Comparison of ENCODE assay signal across 21 cellular contexts in genomic region chr1:29466258-29466657, GRCh38.
"Had no signal": no experiment of that assay in that cellular context is flagged by ENCODE, and none has a peak within 500 bp of the region (broad histone marks: within the 10 kb centered on the region; RNA-seq: fewer than 3 reads in every experiment).

No MANE protein-coding gene starts in this region.

- H3K27me3 ChIP-seq: colonic mucosa had no signal

- H3K27ac ChIP-seq: colonic mucosa, epithelial cell of prostate, esophagus squamous epithelium, gastrocnemius medialis, heart right ventricle, left lung, lower lobe of right lung had no signal

- H3K4me1 Mint-ChIP-seq: mesothelial cell of epicardium had no signal

- ATAC-seq: effector memory CD8-positive, alpha-beta T cell; esophagus mucosa; gastrocnemius medialis; heart right ventricle; left cardiac atrium; left lung; left ventricle myocardium superior; lower lobe of right lung; mucosa of descending colon had no signal

- H3K4me1 ChIP-seq: colonic mucosa, esophagus squamous epithelium, gastrocnemius medialis, heart right ventricle, left lung, lower lobe of right lung had no signal

- H3K36me3 ChIP-seq: colonic mucosa, esophagus squamous epithelium, gastrocnemius medialis, heart right ventricle, left lung, lower lobe of right lung had no signal

- DNase-seq: colonic mucosa; cortex of kidney; effector CD8-positive, alpha-beta T cell; effector memory CD8-positive, alpha-beta T cell; esophagus squamous epithelium; foreskin melanocyte; gastrocnemius medialis; glutamatergic neuron; head of caudate nucleus; heart right ventricle; hippocampal formation; left cardiac atrium; left lung; left ventricle myocardium superior; lower lobe of right lung had no signal

- H3K36me3 Mint-ChIP-seq: mesothelial cell of epicardium had no signal

- H3K9me3 ChIP-seq: colonic mucosa, gastrocnemius medialis, lower lobe of right lung had no signal

- H3K4me3 ChIP-seq: colonic mucosa, esophagus squamous epithelium, gastrocnemius medialis, heart right ventricle, left lung, lower lobe of right lung, mucosa of descending colon had no signal

- H3K4me3 Mint-ChIP-seq: dendritic cell treated with granulocyte-macrophage colony-stimulating factor and Interleukin-4, amounts not matched to agents 40 ng/mL and 50 ng/mL, for 4 days; effector memory CD8-positive, alpha-beta T cell; endodermal cell; mesothelial cell of epicardium had no signal

- H3K27ac Mint-ChIP-seq: dendritic cell treated with granulocyte-macrophage colony-stimulating factor and Interleukin-4, amounts not matched to agents 40 ng/mL and 50 ng/mL, for 4 days; effector memory CD8-positive, alpha-beta T cell; endodermal cell; mesothelial cell of epicardium had no signal
